In the genomic region with DNA sequence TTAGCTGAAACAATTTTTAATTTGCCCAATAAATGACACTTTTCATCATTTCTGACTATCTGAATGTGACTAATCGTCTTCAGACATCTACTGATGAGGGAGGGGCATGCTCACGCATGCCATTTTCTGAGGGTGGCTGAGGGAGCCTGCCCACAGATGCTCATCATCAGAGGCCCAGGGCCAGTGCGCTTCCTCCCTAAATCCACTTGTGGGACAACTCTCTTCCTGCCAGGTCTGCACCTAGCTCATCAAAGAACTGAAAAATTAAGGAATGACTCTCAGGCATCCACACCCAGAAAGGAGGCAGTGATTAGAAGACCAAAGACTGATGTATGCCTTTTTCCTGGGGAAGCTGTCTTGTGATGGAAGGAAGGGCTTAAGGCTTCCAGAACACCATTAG, we compare ENCODE assay signal across 28 cellular contexts. TPM values are rescaled to one million over a fixed set of nuclear protein-coding genes. Genes with fewer than 3 reads are reported as not detected.
"Had no signal": no experiment of that assay in that cellular context is flagged by ENCODE, and none has a peak within 500 bp of the region (broad histone marks: within the 10 kb centered on the region; RNA-seq: fewer than 3 reads in every experiment).

No MANE protein-coding gene starts in this region.

- H2AFZ ChIP-seq: hepatocyte had no signal

- H3K4me3 ChIP-seq: breast epithelium, gastroesophageal sphincter, hepatocyte, right lobe of liver, testis, transverse colon, uterus had no signal

- ATAC-seq: activated CD8-positive, alpha-beta T cell treated with anti-CD3 and anti-CD28 coated beads for 36 hours; activated T-cell treated with anti-CD3 and anti-CD28 coated beads, Interleukin-2, amount 50 U/mL, for 4 hours; activated T-helper 17 cell treated with anti-CD3 and anti-CD28 coated beads, Interleukin-2, amount 50 U/mL, for 72 hours; gastroesophageal sphincter; left cardiac atrium; left ventricle myocardium superior; right lobe of liver; stimulated activated naive CD8-positive, alpha-beta T cell treated with anti-CD3 and anti-CD28 coated beads, Interleukin-15, Interleukin-2, amounts not matched to agents 100 U/mL and 50 U/mL, for 24 hours; WTC11 had no signal

- H3K4me1 ChIP-seq: breast epithelium, gastroesophageal sphincter, right lobe of liver, testis, transverse colon, uterus had no signal

- H3K4me2 ChIP-seq: hepatocyte had no signal

- DNase-seq: activated CD4-positive, alpha-beta T cell treated with anti-CD3 and anti-CD28 coated beads, Interleukin-2, amount 50 U/mL, for 1 hour; activated CD8-positive, alpha-beta T cell treated with anti-CD3 and anti-CD28 coated beads for 36 hours; activated gamma-delta T cell treated with Interleukin-2 at 50 U/mL for 16 hours; activated naive CD4-positive, alpha-beta T cell treated with anti-CD3 and anti-CD28 coated beads, Interleukin-2, amount 50 U/mL, for 16 hours; activated T-cell treated with anti-CD3 and anti-CD28 coated beads, Interleukin-2, amount 50 U/mL, for 4 hours; amniotic stem cell; endodermal cell; islet precursor cell; left cardiac atrium; left ventricle myocardium superior; right lobe of liver; stimulated activated CD4-positive, alpha-beta T cell treated with anti-CD3 and anti-CD28 coated beads, Interleukin-12 subunit alpha, Interleukin-12 subunit beta, amount 100 ng/mL, for 4 hours; stimulated activated CD4-positive, alpha-beta T cell treated with anti-CD3 and anti-CD28 coated beads, Interleukin-4, amount 100 ng/mL, for 1 hour; stimulated activated naive CD8-positive, alpha-beta T cell treated with anti-CD3 and anti-CD28 coated beads, Interleukin-15, Interleukin-2, amounts not matched to agents 100 U/mL and 50 U/mL, for 24 hours; testis; transverse colon; uterus had no signal

- H3K27me3 ChIP-seq: breast epithelium, hepatocyte, right lobe of liver, testis, transverse colon, uterus had no signal

- H3K9me3 ChIP-seq: breast epithelium, gastroesophageal sphincter, right lobe of liver, testis, transverse colon, uterus had no signal

- H3K79me2 ChIP-seq: hepatocyte had no signal

- H3K36me3 ChIP-seq: breast epithelium, gastroesophageal sphincter, right lobe of liver, transverse colon, uterus had no signal

- H3K27ac ChIP-seq: breast epithelium, gastroesophageal sphincter, hepatocyte, right lobe of liver, testis, transverse colon, uterus had no signal

RNA-seq across cellular contexts. Expression of a gene that starts 22.8 kb away (rescaled TPM):
- total RNA-seq: activated CD8-positive, alpha-beta T cell treated with anti-CD3 and anti-CD28 coated beads for 36 hours; activated T-cell treated with anti-CD3 and anti-CD28 coated beads, Interleukin-2, amount 50 U/mL, for 4 hours; activated T-helper 17 cell treated with anti-CD3 and anti-CD28 coated beads, Interleukin-2, amount 50 U/mL, for 72 hours; breast epithelium; endodermal cell; epithelial cell of proximal tubule; gastroesophageal sphincter; left cardiac atrium; left ventricle myocardium superior; lung microvascular endothelial cell; mucosa of gallbladder; osteoblast; posterior vena cava; renal cortical epithelial cell; transverse colon; uterus; WTC11 had no signal

RNA-seq across cellular contexts. Expression of a gene that starts 45.6 kb away (rescaled TPM):
- total RNA-seq: activated CD8-positive, alpha-beta T cell treated with anti-CD3 and anti-CD28 coated beads for 36 hours; activated T-helper 17 cell treated with anti-CD3 and anti-CD28 coated beads, Interleukin-2, amount 50 U/mL, for 72 hours; epithelial cell of proximal tubule had no signal

RNA-seq across cellular contexts. Expression of a gene that starts 55.8 kb away (rescaled TPM):
- total RNA-seq: activated CD8-positive, alpha-beta T cell treated with anti-CD3 and anti-CD28 coated beads for 36 hours; activated T-cell treated with anti-CD3 and anti-CD28 coated beads, Interleukin-2, amount 50 U/mL, for 4 hours; activated T-helper 17 cell treated with anti-CD3 and anti-CD28 coated beads, Interleukin-2, amount 50 U/mL, for 72 hours; epithelial cell of proximal tubule had no signal
- polyA plus RNA-seq: hepatocyte had no signal
